In genomic region chr14:101961011-101961721, GRCh38 we compare ENCODE assay signal across 8 cellular contexts. TPM values are rescaled to one million over a fixed set of nuclear protein-coding genes. Genes with fewer than 3 reads are reported as not detected.
A peak's percentile ranks its signal among the peaks of the same experiment; 100 is the strongest.
DNase-seq lines count a peak whose midpoint lies in the region; ATAC-seq and TF ChIP-seq lines count a peak whose summit lies in the region.

No MANE protein-coding gene starts in this region.

- ATAC-seq in Right ventricle myocardium superior (ENCODE audit: poor library complexity) (peak; percentile 23), HG02840 (IDR thresholded peaks at IDR 0.05; ENCODE audit: low FRiP score, unreplicated experiment) (no peak)

- TF ChIP-seq POLR2A in uterus (IDR thresholded peaks at IDR 0.05): no peak

- H3K27me3 Mint-ChIP-seq in activated naive CD8-positive, alpha-beta T cell treated with anti-CD3 and anti-CD28 coated beads for 36 hours: peaks cover 5% of the 10 kb centered on the region

- no peaks in the 10 kb centered on the region for H3K27me3 ChIP-seq in uterus

- intact Hi-C loops in Right ventricle myocardium superior (cut with DNase I): loop anchor here (5.0 kb wide), 1 partner anchor 189 kb away; no protein-coding TSS in a partner anchor
- intact Hi-C loops in posterior vena cava (cut with DNase I): loop anchor here in 1 of 2 donors (10.0 kb wide), 1 partner anchor 134 kb away; no protein-coding TSS in a partner anchor
- intact Hi-C loops in uterus (cut with DNase I; ENCODE audit: low total_unique reads): loop anchor here (5.0 kb wide), 1 partner anchor 126 kb away; the partner anchor contains the start of gene HSP90AA1

- H3K4me1 Mint-ChIP-seq in activated naive CD8-positive, alpha-beta T cell treated with anti-CD3 and anti-CD28 coated beads for 36 hours: peaks cover 20% of the 10 kb centered on the region

- H3K4me3 ChIP-seq in uterus: no peak overlapping the region

- H3K36me3 ChIP-seq in uterus: no peaks in the 10 kb centered on the region

- H3K27ac Mint-ChIP-seq in activated naive CD8-positive, alpha-beta T cell treated with anti-CD3 and anti-CD28 coated beads for 36 hours: no peak overlapping the region

- no peak overlapping the region for H3K27ac ChIP-seq in uterus

- no peaks in the 10 kb centered on the region for H3K9me3 Mint-ChIP-seq in activated naive CD8-positive, alpha-beta T cell treated with anti-CD3 and anti-CD28 coated beads for 36 hours

- peaks cover 0 to 3% of the 10 kb centered on the region in 2 donors for H3K4me1 ChIP-seq in uterus

- TF ChIP-seq CTCF in GM10266 (IDR thresholded peaks at IDR 0.05; ENCODE audit: control insufficient read depth, insufficient read depth, low read depth, missing control alignments): peak; percentile 95
- peak; percentile 76 to 91 (median 89) for TF ChIP-seq CTCF in uterus (IDR thresholded peaks at IDR 0.05)

- no peaks in the 10 kb centered on the region for H3K36me3 Mint-ChIP-seq in activated naive CD8-positive, alpha-beta T cell treated with anti-CD3 and anti-CD28 coated beads for 36 hours

- no peak overlapping the region for H3K4me3 Mint-ChIP-seq in activated naive CD8-positive, alpha-beta T cell treated with anti-CD3 and anti-CD28 coated beads for 36 hours

- no peaks in the 10 kb centered on the region for H3K9me3 ChIP-seq in uterus

- peak; percentile 83 for DNase-seq in GM10266 (ENCODE audit: extremely low spot score)
- DNase-seq in NCI-H1436 treated with DMSO at 0.1 percent for 48 hours (lab: John Stamatoyannopoulos, UW): peak; percentile 39
- peak; percentile 42 to 79 for DNase-seq in SW 1271 (lab: John Stamatoyannopoulos, UW)
- DNase-seq in activated naive CD8-positive, alpha-beta T cell treated with anti-CD3 and anti-CD28 coated beads for 36 hours: peak; percentile 72
- peak; percentile 82 for DNase-seq in Right ventricle myocardium superior
- DNase-seq in posterior vena cava (ENCODE audit: low spot score): peak; percentile 92
- DNase-seq in uterus: peak; percentile 71 to 73

RNA-seq across cellular contexts. Expression of gene DYNC1H1, which starts 3.2 kb away (rescaled TPM):
- 100 to 1,000 TPM; 216 to 227 TPM for total RNA-seq in activated naive CD8-positive, alpha-beta T cell treated with anti-CD3 and anti-CD28 coated beads for 36 hours
- total RNA-seq in Right ventricle myocardium superior: 384 TPM
- 100 to 1,000 TPM; 421 to 510 TPM for total RNA-seq in posterior vena cava
- 100 to 1,000 TPM; 251 to 634 (median 479) TPM for total RNA-seq in uterus

Comparison
In these comparisons a context has a peak if more than half of its experiments do, and no peak if none do; other contexts are left out.
1. DNase-seq: peak in every context shown above with its lines; median percentile 92 in posterior vena cava; 83 in GM10266; 82 in Right ventricle myocardium superior; 72 in activated naive CD8-positive, alpha-beta T cell treated with anti-CD3 and anti-CD28 coated beads for 36 hours; 72 in uterus; 60 in SW 1271; 39 in NCI-H1436 treated with DMSO at 0.1 percent for 48 hours.